11 cellular contexts compared by ENCODE assay signal in the genomic region with DNA sequence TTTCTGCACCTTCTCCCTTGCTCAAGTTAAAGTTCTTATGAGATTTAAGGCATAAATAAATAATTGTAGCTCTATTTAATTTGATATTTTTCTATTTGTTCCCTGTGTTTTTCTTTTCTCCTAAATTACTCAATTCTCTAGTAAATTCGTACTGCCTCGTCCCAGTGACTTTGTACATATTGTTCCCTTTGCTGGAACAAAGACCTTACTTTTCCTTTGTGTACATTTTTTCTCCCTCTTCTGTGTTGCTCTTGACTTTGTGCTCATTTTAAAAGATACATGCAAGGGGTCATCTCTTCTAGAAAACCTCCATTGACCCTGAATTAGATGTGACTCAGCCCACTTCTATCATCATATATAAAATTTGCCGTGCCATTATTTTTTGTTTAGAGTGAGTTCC.
"Had no signal": no experiment of that assay in that cellular context is flagged by ENCODE, and none has a peak within 500 bp of the region (broad histone marks: within the 10 kb centered on the region; RNA-seq: fewer than 3 reads in every experiment).

No MANE protein-coding gene starts in this region.

- H3K4me3 ChIP-seq: stomach, thyroid gland, vagina had no signal

- H3K27ac Mint-ChIP-seq: activated CD4-positive, alpha-beta T cell treated with anti-CD3 and anti-CD28 coated beads, Interleukin-2, amount 10 ng/mL, durations not matched to agents 7 days and 5 days; activated naive CD8-positive, alpha-beta T cell treated with anti-CD3 and anti-CD28 coated beads, Interleukin-2, amount 50 U/mL, for 24 hours had no signal

- H3K27ac ChIP-seq: stomach, thyroid gland, vagina had no signal

- DNase-seq: activated CD4-positive, alpha-beta T cell treated with anti-CD3 and anti-CD28 coated beads, Interleukin-2, amount 10 ng/mL, durations not matched to agents 7 days and 5 days; activated CD8-positive, alpha-beta memory T cell treated with anti-CD3 and anti-CD28 coated beads for 24 hours; activated naive CD4-positive, alpha-beta T cell; activated naive CD8-positive, alpha-beta T cell treated with anti-CD3 and anti-CD28 coated beads, Interleukin-2, amount 50 U/mL, for 24 hours; stimulated activated CD4-positive, alpha-beta T cell treated with anti-CD3 and anti-CD28 coated beads, Interleukin-1b, Interleukin-23, amount 100 ng/mL, for 48 hours; stomach; T-helper 2 cell; thyroid gland had no signal

- H3K9me3 ChIP-seq: stomach, thyroid gland, vagina had no signal

- H3K36me3 ChIP-seq: thyroid gland, vagina had no signal

- ATAC-seq: activated naive CD8-positive, alpha-beta T cell treated with anti-CD3 and anti-CD28 coated beads, Interleukin-2, amount 50 U/mL, for 24 hours; esophagus mucosa had no signal

- H3K27me3 ChIP-seq: stomach, thyroid gland, vagina had no signal

- H3K4me3 Mint-ChIP-seq: activated CD4-positive, alpha-beta T cell treated with anti-CD3 and anti-CD28 coated beads, Interleukin-2, amount 10 ng/mL, durations not matched to agents 7 days and 5 days; activated naive CD8-positive, alpha-beta T cell treated with anti-CD3 and anti-CD28 coated beads, Interleukin-2, amount 50 U/mL, for 24 hours; neural crest cell had no signal

- H3K27me3 Mint-ChIP-seq: activated CD4-positive, alpha-beta T cell treated with anti-CD3 and anti-CD28 coated beads, Interleukin-2, amount 10 ng/mL, durations not matched to agents 7 days and 5 days; activated naive CD8-positive, alpha-beta T cell treated with anti-CD3 and anti-CD28 coated beads, Interleukin-2, amount 50 U/mL, for 24 hours had no signal

- H3K9me3 Mint-ChIP-seq: activated CD4-positive, alpha-beta T cell treated with anti-CD3 and anti-CD28 coated beads, Interleukin-2, amount 10 ng/mL, durations not matched to agents 7 days and 5 days; neural crest cell had no signal
